In genomic region chr18:74796928-74797576, GRCh38 we compare ENCODE assay signal across 9 cellular contexts.
DNase-seq lines count a peak whose midpoint lies in the region; ATAC-seq, FAIRE-seq and TF ChIP-seq lines count a peak whose summit lies in the region.
"Had no signal": no experiment of that assay in that cellular context is flagged by ENCODE, and none has a peak within 500 bp of the region (broad histone marks: within the 10 kb centered on the region; RNA-seq: fewer than 3 reads in every experiment).

No MANE protein-coding gene starts in this region.

- H3K4me3 Mint-ChIP-seq in chondrocyte (ENCODE audit: unreplicated experiment): no peak overlapping the region

- TF ChIP-seq POLR2A in GM12891 (IDR thresholded peaks at IDR 0.05; ENCODE audit: low read depth, low read length): no peak

- peaks cover 32% of the 10 kb centered on the region for H3K4me1 Mint-ChIP-seq in chondrocyte (ENCODE audit: low read depth)

- peak; percentile 84 for FAIRE-seq in GM12891 (lab: Jason Lieb, UNC)

- peak overlapping the region; percentile 76 for H3K4me2 ChIP-seq in osteoblast (ENCODE audit: insufficient read depth, low read length)

- no peaks in the 10 kb centered on the region for H3K27me3 ChIP-seq in osteoblast (ENCODE audit: insufficient read depth, low read length)

- H3K36me3 Mint-ChIP-seq in chondrocyte (ENCODE audit: low read depth): peaks cover 3% of the 10 kb centered on the region

- no peaks in the 10 kb centered on the region for H3K9me3 Mint-ChIP-seq in chondrocyte (ENCODE audit: low read depth)

- no peak for TF ChIP-seq CTCF in chondrocyte (IDR thresholded peaks at IDR 0.05)
- no peak for TF ChIP-seq CTCF in osteoblast (IDR thresholded peaks at IDR 0.05; ENCODE audit: extremely low read depth, low read depth, low read length)

- H3K4me1 ChIP-seq in osteoblast (ENCODE audit: insufficient read depth, low read length): peaks cover 17% of the 10 kb centered on the region

- peak; percentile 98 for ATAC-seq in GM21423 (IDR thresholded peaks at IDR 0.05; ENCODE audit: unreplicated experiment)

- no peaks in the 10 kb centered on the region for H4K20me1 ChIP-seq in osteoblast (ENCODE audit: insufficient read depth, low read length)

- no peaks in the 10 kb centered on the region for H3K79me2 ChIP-seq in osteoblast (ENCODE audit: insufficient read depth, low read length)

- H3K27ac ChIP-seq in osteoblast (ENCODE audit: low read depth, low read length): peak overlapping the region; percentile 77
- H3K27ac ChIP-seq: SK-N-MC had no signal

- H3K27me3 Mint-ChIP-seq in chondrocyte (ENCODE audit: low read depth): no peaks in the 10 kb centered on the region

- DNase-seq in GM12891 (ENCODE audit: insufficient read length, low spot score): no peak
- peak; percentile 6 for DNase-seq in HPDE6-E6E7 (ENCODE audit: extremely low spot score)
- DNase-seq in chondrocyte (ENCODE audit: low spot score): no peak
- no peak for DNase-seq in osteoblast (ENCODE audit: insufficient read length, low spot score, missing footprints)
- DNase-seq in mucosa of gallbladder (ENCODE audit: low spot score): no peak
- no peak for DNase-seq in NCI-H2196 (lab: John Stamatoyannopoulos, UW; ENCODE audit: unreplicated experiment)
- no peak for DNase-seq in anterior cingulate cortex (lab: John Stamatoyannopoulos, UW)

- H2AFZ ChIP-seq in osteoblast (ENCODE audit: low read length): peak overlapping the region; percentile 72

- no peaks in the 10 kb centered on the region for H3K36me3 ChIP-seq in osteoblast (ENCODE audit: insufficient read depth, low read length)

- peak overlapping the region; percentile 0 for H3K27ac Mint-ChIP-seq in chondrocyte (ENCODE audit: unreplicated experiment)

- H3K4me3 ChIP-seq in osteoblast (ENCODE audit: insufficient read depth, low read length): peak overlapping the region; percentile 59
- H3K4me3 ChIP-seq: SK-N-MC had no signal

- no peaks in the 10 kb centered on the region for H3K9me3 ChIP-seq in osteoblast (ENCODE audit: low read depth, low read length)

TF ChIP-seq in GM12891, 5 proteins besides CTCF, POLR2A, EP300 and RAD21:
- TF ChIP-seq POLR2AphosphoS5 (IDR thresholded peaks at IDR 0.05; ENCODE audit: low read depth, low read length) (no peak), TAF1 (IDR thresholded peaks at IDR 0.05; ENCODE audit: low read depth, low read length) (no peak), SPI1 (IDR thresholded peaks at IDR 0.05; ENCODE audit: low read depth, low read length) (no peak), POU2F2 (IDR thresholded peaks at IDR 0.05; ENCODE audit: low read depth, low read length) (no peak), PAX5 (IDR thresholded peaks at IDR 0.05; ENCODE audit: insufficient read depth, low read length, severe bottlenecking) (no peak)
